In the genomic region with DNA sequence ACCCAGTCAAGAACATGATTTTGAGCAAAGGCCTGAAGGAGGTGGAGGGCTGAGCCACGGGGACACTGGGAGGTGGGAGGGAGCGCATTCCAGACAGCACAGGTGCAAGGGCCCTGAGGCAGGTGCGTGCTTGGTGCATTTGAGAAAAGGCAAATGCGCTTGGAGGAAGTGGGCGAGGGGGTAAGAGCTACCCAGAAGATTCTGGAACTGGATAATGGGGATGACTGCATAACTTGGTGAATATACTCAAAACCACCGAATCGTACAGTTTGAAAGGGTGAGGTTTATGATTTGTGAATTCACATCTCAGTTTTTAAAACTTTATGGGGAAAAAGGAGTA, we compare ENCODE assay signal across 1 cellular context.
TF ChIP-seq lines count a peak whose summit lies in the region.

No MANE protein-coding gene starts in this region.

TF ChIP-seq in SK-N-SH, 30 proteins besides CTCF, POLR2A, EP300 and RAD21:
- TF ChIP-seq IRF3 (IDR thresholded peaks at IDR 0.05; ENCODE audit: low read depth, low read length): no peak
- TF ChIP-seq TEAD4 (IDR thresholded peaks at IDR 0.05; ENCODE audit: borderline replicate concordance, insufficient read depth): no peak
- TF ChIP-seq RCOR1 (IDR thresholded peaks at IDR 0.05; ENCODE audit: low read length): no peak
- TF ChIP-seq POLR2AphosphoS5 (IDR thresholded peaks at IDR 0.05; ENCODE audit: low read depth, low read length): no peak
- TF ChIP-seq RXRA (IDR thresholded peaks at IDR 0.05; ENCODE audit: borderline replicate concordance, low read depth): no peak
- TF ChIP-seq GATA2 (CRISPR knock-in tag; IDR thresholded peaks at IDR 0.05): no peak
- TF ChIP-seq SIN3A (IDR thresholded peaks at IDR 0.05; ENCODE audit: borderline replicate concordance, low read depth, low read length): no peak
- no peak for TF ChIP-seq GABPA (IDR thresholded peaks at IDR 0.05; ENCODE audit: low read depth)
- no peak for TF ChIP-seq ZBTB33 (IDR thresholded peaks at IDR 0.05; ENCODE audit: borderline replicate concordance, low read depth)
- TF ChIP-seq FOXJ3 (CRISPR knock-in tag; IDR thresholded peaks at IDR 0.05): no peak
- TF ChIP-seq ELF1 (IDR thresholded peaks at IDR 0.05): no peak
- no peak for TF ChIP-seq SMC3 (IDR thresholded peaks at IDR 0.05; ENCODE audit: low read depth, low read length)
- no peak for TF ChIP-seq TAF1 (IDR thresholded peaks at IDR 0.05; ENCODE audit: borderline replicate concordance, low read depth, low read length)
- TF ChIP-seq, protein P1, sequence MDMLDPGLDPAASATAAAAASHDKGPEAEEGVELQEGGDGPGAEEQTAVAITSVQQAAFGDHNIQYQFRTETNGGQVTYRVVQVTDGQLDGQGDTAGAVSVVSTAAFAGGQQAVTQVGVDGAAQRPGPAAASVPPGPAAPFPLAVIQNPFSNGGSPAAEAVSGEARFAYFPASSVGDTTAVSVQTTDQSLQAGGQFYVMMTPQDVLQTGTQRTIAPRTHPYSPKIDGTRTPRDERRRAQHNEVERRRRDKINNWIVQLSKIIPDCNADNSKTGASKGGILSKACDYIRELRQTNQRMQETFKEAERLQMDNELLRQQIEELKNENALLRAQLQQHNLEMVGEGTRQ (IDR thresholded peaks at IDR 0.05; ENCODE audit: borderline replicate concordance, low read depth, low read length): no peak
- TF ChIP-seq YY1 (IDR thresholded peaks at IDR 0.05; ENCODE audit: low read depth): no peak
